ENCODE assay signal across 8 cellular contexts in the genomic region with DNA sequence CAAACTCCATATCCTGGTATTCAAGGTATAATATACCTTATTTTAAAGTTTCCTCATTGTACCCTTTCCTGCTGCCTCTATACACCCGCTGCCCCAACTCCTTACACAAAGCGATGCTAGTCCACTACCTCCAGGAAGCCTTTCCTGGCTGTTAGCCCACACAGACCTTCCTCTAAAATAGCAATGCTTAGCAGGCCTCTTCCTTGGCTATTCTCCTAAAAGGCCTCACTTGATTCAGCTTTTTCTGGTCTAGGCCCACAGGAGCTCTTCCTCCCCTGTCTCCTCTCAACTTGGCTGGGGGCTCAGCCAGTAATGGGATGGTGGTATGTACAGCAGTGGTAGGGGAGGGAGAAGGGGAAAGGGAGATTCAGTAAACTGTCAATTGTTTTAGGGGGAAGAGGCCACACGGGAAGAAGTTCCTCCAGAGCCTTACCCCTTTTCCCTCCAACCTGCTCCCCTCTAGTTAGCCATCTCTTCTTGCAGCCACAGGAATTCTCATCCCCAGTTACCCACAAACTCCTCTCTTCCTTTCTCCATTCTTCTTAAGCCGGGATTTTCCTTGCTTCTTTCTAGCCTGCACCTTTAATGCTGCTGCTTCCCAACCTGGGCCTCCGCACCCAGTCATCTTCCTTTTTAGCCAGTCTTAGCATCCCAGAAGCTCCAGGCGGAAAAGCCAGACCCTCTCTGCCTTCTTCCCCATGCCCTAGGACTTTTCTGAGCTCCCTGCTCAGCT. TPM values are rescaled to one million over a fixed set of nuclear protein-coding genes. Genes with fewer than 3 reads are reported as not detected.
A peak's percentile ranks its signal among the peaks of the same experiment; 100 is the strongest.
DNase-seq lines count a peak whose midpoint lies in the region; ATAC-seq and TF ChIP-seq lines count a peak whose summit lies in the region.

No MANE protein-coding gene starts in this region.

- peak overlapping the region; percentile 96 to 98 for H3K27ac ChIP-seq in left lung
- H3K27ac ChIP-seq in tibial artery = peak overlapping the region; percentile 95 to 97

- H3K4me1 ChIP-seq in left lung (peaks cover 21 to 39% of the 10 kb centered on the region in 2 donors), tibial artery (peaks cover 0 to 52% (median 43%) of the 10 kb centered on the region in 4 donors)

- peak overlapping the region; percentile 98 for H3K27ac Mint-ChIP-seq in activated CD8-positive, alpha-beta memory T cell treated with anti-CD3 and anti-CD28 coated beads, Interleukin-2, amount 10 ng/mL, durations not matched to agents 7 days and 5 days

- H3K36me3 Mint-ChIP-seq in activated CD8-positive, alpha-beta memory T cell treated with anti-CD3 and anti-CD28 coated beads, Interleukin-2, amount 10 ng/mL, durations not matched to agents 7 days and 5 days = peaks cover 28% of the 10 kb centered on the region

- H3K36me3 ChIP-seq in left lung (peaks cover 0 to 23% of the 10 kb centered on the region in 2 donors), tibial artery (peaks cover 16 to 23% (median 23%) of the 10 kb centered on the region in 3 donors)

- H3K4me3 Mint-ChIP-seq in activated CD8-positive, alpha-beta memory T cell treated with anti-CD3 and anti-CD28 coated beads, Interleukin-2, amount 10 ng/mL, durations not matched to agents 7 days and 5 days = peak overlapping the region; percentile 100

- H3K27me3 ChIP-seq in left lung = no peaks in the 10 kb centered on the region
- H3K27me3 ChIP-seq in tibial artery = no peaks in the 10 kb centered on the region

- ATAC-seq in activated CD8-positive, alpha-beta memory T cell treated with anti-CD3 and anti-CD28 coated beads, Interleukin-2, amount 10 ng/mL, durations not matched to agents 7 days and 5 days = no peak
- no peak for ATAC-seq in left lung
- ATAC-seq in activated CD4-positive, CD25-positive, alpha-beta regulatory T cell treated with anti-CD3 and anti-CD28 coated beads, Interleukin-2, amount 50 U/mL, for 24 hours = no peak

- H3K27me3 Mint-ChIP-seq in activated CD8-positive, alpha-beta memory T cell treated with anti-CD3 and anti-CD28 coated beads, Interleukin-2, amount 10 ng/mL, durations not matched to agents 7 days and 5 days = no peaks in the 10 kb centered on the region

- no peaks in the 10 kb centered on the region for H3K9me3 ChIP-seq in left lung
- no peaks in the 10 kb centered on the region for H3K9me3 ChIP-seq in tibial artery

- intact Hi-C loops in left lung (cut with DNase I) = no loop called here
- intact Hi-C loops in tibial artery (cut with DNase I; ENCODE audit: low total_unique reads) = loop anchor here (5.0 kb wide), 1 partner anchor 54 kb away; the partner anchor contains the start of gene RAD54L

- H3K4me1 Mint-ChIP-seq in activated CD8-positive, alpha-beta memory T cell treated with anti-CD3 and anti-CD28 coated beads, Interleukin-2, amount 10 ng/mL, durations not matched to agents 7 days and 5 days = peaks cover 28% of the 10 kb centered on the region

- CTCF ChIA-PET in activated CD8-positive, alpha-beta memory T cell treated with anti-CD3 and anti-CD28 coated beads, Interleukin-2, amount 10 ng/mL, durations not matched to agents 7 days and 5 days (lab: Charles Lee) = interaction anchor here (0.7 to 1.3 kb wide), 4 partner anchors 9 to 54 kb away, joined by 3 read pairs; no protein-coding TSS in a partner anchor

- DNase-seq in activated CD8-positive, alpha-beta memory T cell treated with anti-CD3 and anti-CD28 coated beads, Interleukin-2, amount 10 ng/mL, durations not matched to agents 7 days and 5 days = no peak
- DNase-seq in activated CD8-positive, alpha-beta memory T cell treated with anti-CD3 and anti-CD28 coated beads, Interleukin-2, amount 50 U/mL, for 4 hours = no peak
- DNase-seq in amniotic epithelial cell (ENCODE audit: low read depth) = peak; percentile 32
- DNase-seq in left lung = no peak
- no peak for DNase-seq in tibial artery
- no peak for DNase-seq in activated CD8-positive, alpha-beta memory T cell treated with anti-CD3 and anti-CD28 coated beads for 24 hours
- no peak for DNase-seq in NCI-H2227 (lab: John Stamatoyannopoulos, UW; ENCODE audit: unreplicated experiment)

- peak overlapping the region; percentile 89 to 94 for H3K4me3 ChIP-seq in left lung
- H3K4me3 ChIP-seq in tibial artery = peak overlapping the region; percentile 77 to 87

- no peaks in the 10 kb centered on the region for H3K9me3 Mint-ChIP-seq in activated CD8-positive, alpha-beta memory T cell treated with anti-CD3 and anti-CD28 coated beads, Interleukin-2, amount 10 ng/mL, durations not matched to agents 7 days and 5 days (ENCODE audit: low read depth)

- TF ChIP-seq CTCF in left lung (IDR thresholded peaks at IDR 0.05) = no peak
- no peak for TF ChIP-seq CTCF in tibial artery (IDR thresholded peaks at IDR 0.05)

RNA-seq across cellular contexts. Expression of gene LRRC41, which starts 2.6 kb away (rescaled TPM):
- 10 to 100 TPM; 33.4 to 44.7 TPM for total RNA-seq in activated CD8-positive, alpha-beta memory T cell treated with anti-CD3 and anti-CD28 coated beads, Interleukin-2, amount 10 ng/mL, durations not matched to agents 7 days and 5 days
- total RNA-seq in left lung = 10 to 100 TPM; 54.6 to 63.4 TPM

RNA-seq across cellular contexts. Expression of gene UQCRH, which starts 2.7 kb away (rescaled TPM):
- 100 to 1,000 TPM; 279 to 302 TPM for total RNA-seq in activated CD8-positive, alpha-beta memory T cell treated with anti-CD3 and anti-CD28 coated beads, Interleukin-2, amount 10 ng/mL, durations not matched to agents 7 days and 5 days
- 100 to 1,000 TPM; 172 to 193 TPM for total RNA-seq in left lung

RNA-seq across cellular contexts. Expression of gene NSUN4, which starts 39.8 kb away (rescaled TPM):
- 10 to 100 TPM; 20.6 to 26.7 TPM for total RNA-seq in activated CD8-positive, alpha-beta memory T cell treated with anti-CD3 and anti-CD28 coated beads, Interleukin-2, amount 10 ng/mL, durations not matched to agents 7 days and 5 days
- 10 to 100 TPM; 22.6 to 25.8 TPM for total RNA-seq in left lung

RNA-seq across cellular contexts. Expression of gene RAD54L, which starts 53.3 kb away (rescaled TPM):
- 10 to 100 TPM; 57.2 to 85.3 TPM for total RNA-seq in activated CD8-positive, alpha-beta memory T cell treated with anti-CD3 and anti-CD28 coated beads, Interleukin-2, amount 10 ng/mL, durations not matched to agents 7 days and 5 days
- total RNA-seq in left lung = 1 to 10 TPM; 4.8 to 7.3 TPM
